In genomic region chr12:121296618-121297476, GRCh38 we compare ENCODE assay signal across 8 cellular contexts. TPM values are rescaled to one million over a fixed set of nuclear protein-coding genes. Genes with fewer than 3 reads are reported as not detected.
DNase-seq lines count a peak whose midpoint lies in the region; ATAC-seq and TF ChIP-seq lines count a peak whose summit lies in the region.

Gene CAMKK2, minus strand, starts transcription at chr12:121296709. Its CDS starts 22,183 bp downstream, at chr12:121274526.

- ATAC-seq in GM18517 (IDR thresholded peaks at IDR 0.05; ENCODE audit: unreplicated experiment), result peak; percentile 60
- ATAC-seq in HG03039 (IDR thresholded peaks at IDR 0.05; ENCODE audit: unreplicated experiment), result peak; percentile 59

- no peaks in the 10 kb centered on the region for H3K27me3 ChIP-seq in iPS-20b (ENCODE audit: insufficient read depth, low read length)

- peaks cover 4% of the 10 kb centered on the region; the same call in 1 of the 2 replicates for H3K36me3 ChIP-seq in iPS-20b (ENCODE audit: insufficient read depth, low read depth, low read length)

- peak within 1 kb of the TSS; percentile 74 for H3K9ac ChIP-seq in iPS-20b (ENCODE audit: low read depth, low read length)

- H3K4me1 ChIP-seq in iPS-20b (ENCODE audit: insufficient read depth, low read length), result peaks cover 3% of the 10 kb centered on the region; the same call in 1 of the 2 replicates

- DNase-seq in A172 (ENCODE audit: low spot score) (peak; percentile 38), NCI-H2107 treated with DMSO at 0.1 percent for 48 hours (lab: John Stamatoyannopoulos, UW; ENCODE audit: unreplicated experiment) (peak; percentile 54), T47D (ENCODE audit: low read depth in 1 of 2, low spot score in 1 of 2) (peak; percentile 90 to 94)

- in situ Hi-C loops in T47D (cut with HindIII; ENCODE audit: low pct_unique_long_range_greater_than_20kb, low sequenced_read_pairs), result no loop called here

- TF ChIP-seq CTCF in VCaP (conservative IDR thresholded peaks at IDR 0.05), result peak; percentile 44

- H3K27ac ChIP-seq in VCaP (peak within 1 kb of the TSS; percentile 98), iPS-20b (ENCODE audit: low read length) (peak within 1 kb of the TSS; percentile 51), skin epidermis (peak within 1 kb of the TSS; percentile 76 to 97 (median 90))

- H3K9me3 ChIP-seq in iPS-20b (ENCODE audit: insufficient read depth, low read depth, low read length), result no peaks in the 10 kb centered on the region

- H3K4me3 ChIP-seq in iPS-20b (ENCODE audit: low read length) (peak within 1 kb of the TSS; percentile 90), skin epidermis (peak within 1 kb of the TSS; percentile 63 to 99 (median 93))

RNA-seq across cellular contexts. Expression of gene CAMKK2, which starts in this region (rescaled TPM):
- total RNA-seq in A172 (2014; rRNA removed; shearing (Covaris generic)), result 9.6 and 9.8 TPM in 2 replicates

Comparison
In these comparisons a context has a peak if more than half of its experiments do, and no peak if none do; other contexts are left out.
1. Peak in every context shown above with its lines: DNase-seq, ATAC-seq, H3K4me3 ChIP-seq and H3K27ac ChIP-seq.
2. DNase-seq: peak in every context shown above with its lines; median percentile 92 in T47D; 54 in NCI-H2107 treated with DMSO at 0.1 percent for 48 hours; 38 in A172.